ENCODE assay signal across 1 cellular context in genomic region chr19:46697142-46697960, GRCh38.
TF ChIP-seq lines count a peak whose summit lies in the region.

No MANE protein-coding gene starts in this region.

TF ChIP-seq in endothelial cell of umbilical vein, 7 proteins besides CTCF, POLR2A, EP300 and RAD21:
- TF ChIP-seq GATA2 (IDR thresholded peaks at IDR 0.05; ENCODE audit: insufficient read depth, insufficient read length, low read depth, low read length) (no peak), FOS (IDR thresholded peaks at IDR 0.05; ENCODE audit: borderline replicate concordance, insufficient read depth, low read length) (no peak), MYC (IDR thresholded peaks at IDR 0.05; ENCODE audit: low read depth, low read length) (no peak), EZH2 (IDR thresholded peaks at IDR 0.05; ENCODE audit: borderline replicate concordance, low read depth, low read length, severe bottlenecking) (no peak), MAX (IDR thresholded peaks at IDR 0.05; ENCODE audit: insufficient read depth, insufficient read length) (no peak), POLR2AphosphoS5 (IDR thresholded peaks at IDR 0.05; ENCODE audit: insufficient read depth, low read depth, low read length) (no peak), JUN (IDR thresholded peaks at IDR 0.05; ENCODE audit: borderline replicate concordance, insufficient read depth, insufficient read length, low read depth) (no peak)
